Comparison of ENCODE assay signal across 15 cellular contexts in genomic region chr19:50801107-50801506, GRCh38. TPM values are rescaled to one million over a fixed set of nuclear protein-coding genes. Genes with fewer than 3 reads are reported as not detected.
A peak's percentile ranks its signal among the peaks of the same experiment; 100 is the strongest.
DNase-seq lines count a peak whose midpoint lies in the region; ATAC-seq and TF ChIP-seq lines count a peak whose summit lies in the region.
"Had no signal": no experiment of that assay in that cellular context is flagged by ENCODE, and none has a peak within 500 bp of the region (broad histone marks: within the 10 kb centered on the region; RNA-seq: fewer than 3 reads in every experiment).

No MANE protein-coding gene starts in this region.

- BruUV-seq in PC-3 (replicated peaks; lab: Mats Ljungman, UMichigan), result no TSS peak

- no peak overlapping the region for H3K4me3 ChIP-seq in PC-3 (ENCODE audit: low read length)
- H3K4me3 ChIP-seq: adrenal gland, coronary artery had no signal

- no peak overlapping the region for H2AFZ ChIP-seq in PC-3 (ENCODE audit: low read length)

- no peaks in the 10 kb centered on the region for H3K9me3 Mint-ChIP-seq in nephron
- H3K9me3 Mint-ChIP-seq: activated CD4-positive, alpha-beta T cell treated with anti-CD3 and anti-CD28 coated beads, Interleukin-2, amount 10 ng/mL, durations not matched to agents 7 days and 5 days had no signal

- DNase-seq in activated CD8-positive, alpha-beta memory T cell treated with anti-CD3 and anti-CD28 coated beads, Interleukin-2, amount 50 U/mL, for 48 hours, result peak; percentile 61
- DNase-seq in activated CD8-positive, alpha-beta memory T cell treated with anti-CD3 and anti-CD28 coated beads, Interleukin-2, amount 50 U/mL, for 4 hours, result no peak
- DNase-seq in PC-3 (no peak), NCI-H2029 treated with DMSO at 0.1 percent for 48 hours (lab: John Stamatoyannopoulos, UW) (no peak)
- DNase-seq: activated CD4-positive, alpha-beta T cell treated with anti-CD3 and anti-CD28 coated beads, Interleukin-2, amount 10 ng/mL, durations not matched to agents 7 days and 5 days; adrenal gland; MV-4-11; NCI-H2227 treated with DMSO at 0.1 percent for 48 hours; stimulated activated CD4-positive, alpha-beta T cell treated with anti-CD3 and anti-CD28 coated beads, Interleukin-2, amount 100 ng/mL, for 24 hours; SW 1271 had no signal

- CTCF ChIA-PET in PC-3 (lab: Charles Lee), result no interaction called here

- peaks cover 19% of the 10 kb centered on the region for H3K4me1 ChIP-seq in PC-3 (ENCODE audit: insufficient read depth, low read length)

- TF ChIP-seq CTCF in PC-3 (conservative IDR thresholded peaks at IDR 0.05; ENCODE audit: low read depth, low read length) (no peak), nephron (IDR thresholded peaks at IDR 0.05; ENCODE audit: unreplicated experiment in 3 of 3) (no peak)

- no peaks in the 10 kb centered on the region for H3K27me3 ChIP-seq in PC-3 (ENCODE audit: low read length)
- H3K27me3 ChIP-seq: adrenal gland had no signal

- peaks cover 61% of the 10 kb centered on the region for H3K79me2 ChIP-seq in PC-3 (ENCODE audit: low read length)

- peak overlapping the region in 1 of 3 experiments; percentile 24 for H3K27ac Mint-ChIP-seq in nephron
- H3K27ac Mint-ChIP-seq: activated CD4-positive, alpha-beta T cell treated with anti-CD3 and anti-CD28 coated beads, Interleukin-2, amount 10 ng/mL, durations not matched to agents 7 days and 5 days had no signal

- intact Hi-C loops in PC-3 (cut with micrococcal nuclease), result loop anchor here (5.0 kb wide), 2 partner anchors 216 to 306 kb away; partner anchors contain the start of genes CTU1 and KLK10

- H3K36me3 Mint-ChIP-seq in nephron (ENCODE audit: low read depth), result peaks cover 26% of the 10 kb centered on the region

- H4K20me1 ChIP-seq in PC-3 (ENCODE audit: low read length), result peaks cover 74% of the 10 kb centered on the region

- H3K27ac ChIP-seq in PC-3 (ENCODE audit: low read length), result no peak overlapping the region
- H3K27ac ChIP-seq: adrenal gland, coronary artery had no signal

- H3K9me3 ChIP-seq in PC-3 (ENCODE audit: low read length), result no peaks in the 10 kb centered on the region
- H3K9me3 ChIP-seq: adrenal gland had no signal

- ATAC-seq in PC-3 (no peak), HG02870 (IDR thresholded peaks at IDR 0.05; ENCODE audit: unreplicated experiment) (no peak)

- H3K4me1 Mint-ChIP-seq in nephron, result peaks cover 30% of the 10 kb centered on the region

- H3F3A ChIP-seq in PC-3 (ENCODE audit: low read length, unreplicated experiment), result peaks cover 7% of the 10 kb centered on the region

- peaks cover 67% of the 10 kb centered on the region for H3K36me3 ChIP-seq in PC-3 (ENCODE audit: low read depth, low read length)

- H3K4me3 Mint-ChIP-seq in nephron, result peak overlapping the region; percentile 46 to 72 (median 69)
- H3K4me3 Mint-ChIP-seq: activated CD4-positive, alpha-beta T cell treated with anti-CD3 and anti-CD28 coated beads, Interleukin-2, amount 10 ng/mL, durations not matched to agents 7 days and 5 days had no signal

- H3K27me3 Mint-ChIP-seq in nephron (ENCODE audit: low read depth), result no peaks in the 10 kb centered on the region
- H3K27me3 Mint-ChIP-seq: activated CD4-positive, alpha-beta T cell treated with anti-CD3 and anti-CD28 coated beads, Interleukin-2, amount 10 ng/mL, durations not matched to agents 7 days and 5 days had no signal

- peak overlapping the region; percentile 32; the same call in 1 of the 2 replicates for H3K4me2 ChIP-seq in PC-3 (ENCODE audit: low read length)

- H3K9ac ChIP-seq in PC-3 (ENCODE audit: low read length), result no peak overlapping the region

- H3K9me2 ChIP-seq in PC-3 (replicated peaks; ENCODE audit: low read length), result no peaks in the 10 kb centered on the region

- POLR2A ChIA-PET in PC-3 (lab: Charles Lee; ENCODE audit: unreplicated experiment), result no interaction called here

RNA-seq across cellular contexts. Expression of gene ACP4, which starts 10.9 kb away (rescaled TPM):
- total RNA-seq in PC-3 (2014; rRNA removed), result not detected in 2 replicates
- total RNA-seq: activated CD4-positive, alpha-beta T cell treated with anti-CD3 and anti-CD28 coated beads, Interleukin-2, amount 10 ng/mL, durations not matched to agents 7 days and 5 days; adrenal gland; Daoy; fibroblast of lung had no signal

RNA-seq across cellular contexts. Expression of gene KLK1, which starts 22.5 kb away (rescaled TPM):
- not detected in 2 replicates for total RNA-seq in PC-3 (2014; rRNA removed)
- total RNA-seq: Daoy, fibroblast of lung had no signal

RNA-seq across cellular contexts. Expression of gene GPR32, which starts 30.8 kb away (rescaled TPM):
- total RNA-seq in PC-3 (2014; rRNA removed), result not detected in 2 replicates
- total RNA-seq: activated CD4-positive, alpha-beta T cell treated with anti-CD3 and anti-CD28 coated beads, Interleukin-2, amount 10 ng/mL, durations not matched to agents 7 days and 5 days; adrenal gland; Daoy; fibroblast of lung had no signal

RNA-seq across cellular contexts. Expression of gene KLK15, which starts 32.3 kb away (rescaled TPM):
- 1.3 TPM in 1 of 2 replicates, not detected in the other for total RNA-seq in PC-3 (2014; rRNA removed)
- total RNA-seq: activated CD4-positive, alpha-beta T cell treated with anti-CD3 and anti-CD28 coated beads, Interleukin-2, amount 10 ng/mL, durations not matched to agents 7 days and 5 days; Daoy; fibroblast of lung had no signal

RNA-seq across cellular contexts. Expression of gene KLK3, which starts 53.6 kb away (rescaled TPM):
- total RNA-seq in PC-3 (2014; rRNA removed), result not detected in 2 replicates
- total RNA-seq: activated CD4-positive, alpha-beta T cell treated with anti-CD3 and anti-CD28 coated beads, Interleukin-2, amount 10 ng/mL, durations not matched to agents 7 days and 5 days; Daoy; fibroblast of lung had no signal
